Comparison of ENCODE assay signal across 14 cellular contexts in genomic region chr20:17636523-17637412, GRCh38. TPM values are rescaled to one million over a fixed set of nuclear protein-coding genes. Genes with fewer than 3 reads are reported as not detected.
DNase-seq lines count a peak whose midpoint lies in the region; ATAC-seq and TF ChIP-seq lines count a peak whose summit lies in the region.
"Had no signal": no experiment of that assay in that cellular context is flagged by ENCODE, and none has a peak within 500 bp of the region (broad histone marks: within the 10 kb centered on the region; RNA-seq: fewer than 3 reads in every experiment).

No MANE protein-coding gene starts in this region.

- H3K36me3 ChIP-seq in uterus, result no peaks in the 10 kb centered on the region

- H3K4me1 Mint-ChIP-seq in activated CD8-positive, alpha-beta T cell treated with anti-CD3 and anti-CD28 coated beads, Interleukin-2, amount 10 ng/mL, durations not matched to agents 7 days and 5 days (ENCODE audit: low read depth), result peaks cover 5% of the 10 kb centered on the region
- no peaks in the 10 kb centered on the region for H3K4me1 Mint-ChIP-seq in activated CD8-positive, alpha-beta T cell treated with anti-CD3 and anti-CD28 coated beads for 36 hours (ENCODE audit: low read depth)
- peaks cover 24% of the 10 kb centered on the region for H3K4me1 Mint-ChIP-seq in chondrocyte (ENCODE audit: low read depth)
- H3K4me1 Mint-ChIP-seq: mesothelial cell of epicardium had no signal

- no peaks in the 10 kb centered on the region for H3K27me3 Mint-ChIP-seq in activated CD8-positive, alpha-beta T cell treated with anti-CD3 and anti-CD28 coated beads, Interleukin-2, amount 10 ng/mL, durations not matched to agents 7 days and 5 days (ENCODE audit: low read depth)
- H3K27me3 Mint-ChIP-seq in activated CD8-positive, alpha-beta T cell treated with anti-CD3 and anti-CD28 coated beads for 36 hours, result no peaks in the 10 kb centered on the region
- H3K27me3 Mint-ChIP-seq in chondrocyte (ENCODE audit: low read depth), result no peaks in the 10 kb centered on the region

- H3K4me1 ChIP-seq in uterus, result peaks cover 15 to 25% of the 10 kb centered on the region in 2 donors
- H3K4me1 ChIP-seq: SJSA1 had no signal

- peaks cover 16% of the 10 kb centered on the region for H3K36me3 Mint-ChIP-seq in activated CD8-positive, alpha-beta T cell treated with anti-CD3 and anti-CD28 coated beads, Interleukin-2, amount 10 ng/mL, durations not matched to agents 7 days and 5 days (ENCODE audit: low read depth)
- peaks cover 14% of the 10 kb centered on the region for H3K36me3 Mint-ChIP-seq in activated CD8-positive, alpha-beta T cell treated with anti-CD3 and anti-CD28 coated beads for 36 hours (ENCODE audit: low read depth)
- H3K36me3 Mint-ChIP-seq in chondrocyte (ENCODE audit: low read depth), result peaks cover 38% of the 10 kb centered on the region

- TF ChIP-seq CTCF in activated CD8-positive, alpha-beta T cell treated with anti-CD3 and anti-CD28 coated beads for 36 hours (IDR thresholded peaks at IDR 0.05), result no peak
- TF ChIP-seq CTCF in chondrocyte (IDR thresholded peaks at IDR 0.05) (peak; percentile 9), uterus (IDR thresholded peaks at IDR 0.05) (no peak)

- no peaks in the 10 kb centered on the region for H3K9me3 ChIP-seq in uterus
- H3K9me3 ChIP-seq: upper lobe of left lung had no signal

- H3K4me3 ChIP-seq in uterus, result no peak overlapping the region
- H3K4me3 ChIP-seq: SJSA1, upper lobe of left lung had no signal

- H3K4me3 Mint-ChIP-seq in activated CD8-positive, alpha-beta T cell treated with anti-CD3 and anti-CD28 coated beads, Interleukin-2, amount 10 ng/mL, durations not matched to agents 7 days and 5 days, result no peak overlapping the region
- no peak overlapping the region for H3K4me3 Mint-ChIP-seq in activated CD8-positive, alpha-beta T cell treated with anti-CD3 and anti-CD28 coated beads for 36 hours
- H3K4me3 Mint-ChIP-seq in chondrocyte (ENCODE audit: unreplicated experiment), result no peak overlapping the region
- H3K4me3 Mint-ChIP-seq: mesothelial cell of epicardium had no signal

- no peaks in the 10 kb centered on the region for H3K9me3 Mint-ChIP-seq in activated CD8-positive, alpha-beta T cell treated with anti-CD3 and anti-CD28 coated beads, Interleukin-2, amount 10 ng/mL, durations not matched to agents 7 days and 5 days (ENCODE audit: insufficient read depth)
- no peaks in the 10 kb centered on the region for H3K9me3 Mint-ChIP-seq in activated CD8-positive, alpha-beta T cell treated with anti-CD3 and anti-CD28 coated beads for 36 hours
- no peaks in the 10 kb centered on the region for H3K9me3 Mint-ChIP-seq in chondrocyte (ENCODE audit: low read depth)
- H3K9me3 Mint-ChIP-seq: mesothelial cell of epicardium had no signal

- peak overlapping the region; percentile 43 for H3K27ac Mint-ChIP-seq in activated CD8-positive, alpha-beta T cell treated with anti-CD3 and anti-CD28 coated beads, Interleukin-2, amount 10 ng/mL, durations not matched to agents 7 days and 5 days
- no peak overlapping the region for H3K27ac Mint-ChIP-seq in activated CD8-positive, alpha-beta T cell treated with anti-CD3 and anti-CD28 coated beads for 36 hours
- peak overlapping the region; percentile 49 for H3K27ac Mint-ChIP-seq in chondrocyte (ENCODE audit: unreplicated experiment)
- H3K27ac Mint-ChIP-seq: mesothelial cell of epicardium had no signal

- ATAC-seq in activated CD8-positive, alpha-beta T cell treated with anti-CD3 and anti-CD28 coated beads, Interleukin-2, amount 10 ng/mL, durations not matched to agents 7 days and 5 days, result no peak
- no peak for ATAC-seq in activated CD8-positive, alpha-beta T cell treated with anti-CD3 and anti-CD28 coated beads for 36 hours

- TF ChIP-seq POLR2A in uterus (IDR thresholded peaks at IDR 0.05), result no peak

- no peak for DNase-seq in activated CD8-positive, alpha-beta T cell treated with anti-CD3 and anti-CD28 coated beads, Interleukin-2, amount 10 ng/mL, durations not matched to agents 7 days and 5 days
- DNase-seq in activated CD8-positive, alpha-beta T cell treated with anti-CD3 and anti-CD28 coated beads for 36 hours, result no peak
- no peak for DNase-seq in chondrocyte (ENCODE audit: low spot score)
- DNase-seq in medulla oblongata (ENCODE audit: extremely low spot score), result peak; percentile 93
- no peak for DNase-seq in uterus
- DNase-seq in AG08395 (ENCODE audit: low spot score), result no peak
- no peak for DNase-seq in NCI-H510A (lab: John Stamatoyannopoulos, UW)
- DNase-seq in central memory CD4-positive, alpha-beta T cell, result no peak
- DNase-seq: activated CD4-positive, alpha-beta T cell treated with anti-CD3 and anti-CD28 coated beads, Interleukin-2, amount 50 U/mL, for 4 hours; GDM1; NCI-H2081 had no signal

- no peaks in the 10 kb centered on the region for H3K27me3 ChIP-seq in uterus
- H3K27me3 ChIP-seq: SJSA1, upper lobe of left lung had no signal

- POLR2A ChIA-PET in activated CD8-positive, alpha-beta T cell treated with anti-CD3 and anti-CD28 coated beads, Interleukin-2, amount 10 ng/mL, durations not matched to agents 7 days and 5 days (lab: Charles Lee), result interaction anchor here (0.6 kb wide), 1 partner anchor 222 kb away, joined by 3 read pairs; no protein-coding TSS in a partner anchor
- POLR2A ChIA-PET in activated CD8-positive, alpha-beta T cell treated with anti-CD3 and anti-CD28 coated beads for 36 hours (lab: Charles Lee), result no interaction called here

- intact Hi-C loops in activated CD8-positive, alpha-beta T cell treated with anti-CD3 and anti-CD28 coated beads for 36 hours (cut with micrococcal nuclease), result no loop called here
- intact Hi-C loops in uterus (cut with DNase I; ENCODE audit: low total_unique reads), result no loop called here

- CTCF ChIA-PET in activated CD8-positive, alpha-beta T cell treated with anti-CD3 and anti-CD28 coated beads, Interleukin-2, amount 10 ng/mL, durations not matched to agents 7 days and 5 days (lab: Charles Lee), result no interaction called here
- CTCF ChIA-PET in activated CD8-positive, alpha-beta T cell treated with anti-CD3 and anti-CD28 coated beads for 36 hours (lab: Charles Lee), result interaction anchor here (1.4 kb wide), 1 partner anchor 45 kb away, joined by 4 read pairs; the partner anchor contains the start of gene RRBP1

- peak overlapping the region; percentile 63 to 77 for H3K27ac ChIP-seq in uterus
- H3K27ac ChIP-seq: SJSA1 had no signal

RNA-seq across cellular contexts. Expression of gene RRBP1, which starts 45.3 kb away (rescaled TPM):
- 10 to 100 TPM; 64.3 to 66.7 TPM for total RNA-seq in activated CD8-positive, alpha-beta T cell treated with anti-CD3 and anti-CD28 coated beads, Interleukin-2, amount 10 ng/mL, durations not matched to agents 7 days and 5 days
- total RNA-seq in activated CD8-positive, alpha-beta T cell treated with anti-CD3 and anti-CD28 coated beads for 36 hours, result 10 to 100 TPM; 35.2 to 35.9 TPM
- total RNA-seq in chondrocyte (459 to 621 TPM (median 460 TPM) in 3 replicates), uterus (100 to 1,000 TPM in 2 of 4 donors, 10 to 100 TPM in 2; 13.2 to 172 (median 96.9) TPM)
